ENCODE assay signal across 18 cellular contexts in the genomic region with DNA sequence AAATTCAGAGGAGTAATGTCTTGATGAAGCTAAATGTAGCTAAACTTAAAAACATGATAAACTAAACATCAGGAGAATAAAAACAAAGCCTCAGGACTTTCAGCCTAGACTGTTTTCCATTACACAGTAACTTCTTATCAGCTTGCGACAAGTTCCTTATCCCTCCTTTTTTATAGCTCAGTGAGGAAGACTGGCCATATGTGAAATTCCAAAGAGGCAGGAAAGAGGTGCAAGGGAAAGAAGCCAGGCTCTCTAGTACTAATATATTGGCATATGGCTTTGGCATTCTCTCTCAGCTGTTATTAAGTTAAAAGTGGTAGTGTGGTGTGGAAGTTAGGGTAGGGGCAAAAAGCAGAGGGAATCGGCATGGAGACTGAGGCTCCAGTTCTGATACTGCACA. TPM values are rescaled to one million over a fixed set of nuclear protein-coding genes. Genes with fewer than 3 reads are reported as not detected.
DNase-seq lines count a peak whose midpoint lies in the region; ATAC-seq, FAIRE-seq and TF ChIP-seq lines count a peak whose summit lies in the region.
"Had no signal": no experiment of that assay in that cellular context is flagged by ENCODE, and none has a peak within 500 bp of the region (broad histone marks: within the 10 kb centered on the region; RNA-seq: fewer than 3 reads in every experiment).

No MANE protein-coding gene starts in this region.

- WGBS in GM12878 (ENCODE audit: insufficient coverage, insufficient replicate concordance, low lambda C conversion rate, missing lambda C conversion rate): 95% methylated on average over 2 of the region's 2 CpGs

- intact Hi-C loops in Right ventricle myocardium superior (cut with DNase I) (no loop called here), left cardiac atrium (cut with DNase I) (loop anchor here in 1 of 2 donors (5.0 kb wide), 1 partner anchor 35 kb away; no protein-coding TSS in a partner anchor), GM12878 (cut with micrococcal nuclease; ENCODE audit: unreplicated experiment) (no loop called here), left ventricle myocardium superior (cut with micrococcal nuclease) (no loop called here)

- H3K4me3 ChIP-seq in GM12878: no peak overlapping the region
- H3K4me3 ChIP-seq: GM23338 had no signal

- no peak overlapping the region for H3K9ac ChIP-seq in GM12878 (ENCODE audit: control insufficient read depth, insufficient read depth, low read length)

- H3K4me2 ChIP-seq in GM12878 (ENCODE audit: control insufficient read depth, insufficient read depth): 0 out of 2 replicates have a peak overlapping the region, but pooled peaks have one; percentile 7
- H3K4me2 ChIP-seq: GM23338 had no signal

- no TSS peak for BruUV-seq in GM12878 (replicated peaks; lab: Mats Ljungman, UMichigan)

- no peaks in the 10 kb centered on the region for H3K27me3 ChIP-seq in GM12878 (replicated peaks in 1 of 2; ENCODE audit: control insufficient read depth in 2 of 2, insufficient read depth in 2 of 2, low read length in 1 of 2)

- peaks cover 59% of the 10 kb centered on the region for H3K79me2 ChIP-seq in GM12878 (ENCODE audit: control insufficient read depth, insufficient read depth, low read length)

- RAD21 ChIA-PET in GM12878 (lab: Charles Lee; ENCODE audit: unreplicated experiment): interaction anchor here (1.0 to 6.6 kb wide), 9 partner anchors 8 to 166 kb away, joined by 3 to 147 read pairs (median 4); a partner anchor contains a TSS

- H3K27ac ChIP-seq in GM12878 (ENCODE audit: control insufficient read depth, insufficient read depth): no peak overlapping the region

- in situ Hi-C loops in GM12878 (cut with MboI): no loop called here

- no peak for FAIRE-seq in GM12878 (lab: Jason Lieb, UNC)

- H3K9me3 ChIP-seq in GM12878 (replicated peaks; ENCODE audit: control insufficient read depth, insufficient read depth, low read length): no peaks in the 10 kb centered on the region

- no peak for DNase-seq in Right ventricle myocardium superior
- no peak for DNase-seq in left cardiac atrium
- no peak for DNase-seq in GM12878 (ENCODE audit: low read depth, low spot score)
- DNase-seq in left ventricle myocardium superior: no peak
- no peak for DNase-seq in stimulated activated effector memory CD8-positive, alpha-beta T cell treated with anti-CD3 and anti-CD28 coated beads, Interleukin-12 subunit alpha, Interleukin-12 subunit beta, amount 100 ng/mL, for 72 hours (ENCODE audit: low spot score in 2 of 2)
- no peak for DNase-seq in putamen (ENCODE audit: low spot score)
- DNase-seq in GM19240 (ENCODE audit: insufficient read length, low spot score): no peak
- DNase-seq: ACHN, DMS79, NCI-H1436, NCI-H2081, NCI-H774, PC-3 had no signal

- SMC1A ChIA-PET in GM12878 (lab: Charles Lee; ENCODE audit: uncharacterized antibody, unreplicated experiment): interaction anchor here (0.6 to 14.0 kb wide), 20 partner anchors 8 to 474 kb away, joined by 3 to 329 read pairs (median 4); no protein-coding TSS in a partner anchor

- H4K20me1 ChIP-seq in GM12878 (ENCODE audit: control insufficient read depth, insufficient read depth): no peaks in the 10 kb centered on the region

- H3K36me3 Mint-ChIP-seq in stimulated activated effector memory CD8-positive, alpha-beta T cell treated with anti-CD3 and anti-CD28 coated beads, Interleukin-12 subunit alpha, Interleukin-12 subunit beta, amount 100 ng/mL, for 72 hours: peaks cover 98% of the 10 kb centered on the region

- no peak overlapping the region for H2AFZ ChIP-seq in GM12878 (ENCODE audit: control insufficient read depth, low read depth, low read length)
- H2AFZ ChIP-seq: GM23338 had no signal

- TF ChIP-seq POLR2A in GM12878 (IDR thresholded peaks at IDR 0.05; ENCODE audit: low read depth, low read length): no peak

- POLR2A ChIA-PET in GM12878 (lab: Charles Lee): interaction anchor here (0.9 to 2.2 kb wide), 11 partner anchors 10 to 209 kb away, joined by 3 to 18 read pairs (median 4); a partner anchor contains a TSS

- no peaks in the 10 kb centered on the region for H3K9me3 Mint-ChIP-seq in stimulated activated effector memory CD8-positive, alpha-beta T cell treated with anti-CD3 and anti-CD28 coated beads, Interleukin-12 subunit alpha, Interleukin-12 subunit beta, amount 100 ng/mL, for 72 hours
- H3K9me3 Mint-ChIP-seq: GM23338 had no signal

- peaks cover 2% of the 10 kb centered on the region for H3K4me1 ChIP-seq in GM12878 (ENCODE audit: control insufficient read depth, insufficient read depth, low read length)

- H3K27ac Mint-ChIP-seq in stimulated activated effector memory CD8-positive, alpha-beta T cell treated with anti-CD3 and anti-CD28 coated beads, Interleukin-12 subunit alpha, Interleukin-12 subunit beta, amount 100 ng/mL, for 72 hours: peak overlapping the region; percentile 53
- H3K27ac Mint-ChIP-seq: GM23338 had no signal

- H3K36me3 ChIP-seq in GM12878 (ENCODE audit: control insufficient read depth in 2 of 2, insufficient read depth in 2 of 2, low read length in 1 of 2): peaks cover 3 to 11% of the 10 kb centered on the region in 2 experiments

- no peak for TF ChIP-seq EP300 in GM12878 (IDR thresholded peaks at IDR 0.05; ENCODE audit: borderline replicate concordance in 1 of 2, control insufficient read depth in 1 of 2, low read depth in 2 of 2, low read length in 2 of 2)

- CTCF ChIA-PET in GM12878 (lab: Yijun Ruan, JAX): interaction anchor here (0.7 to 3.3 kb wide), 16 partner anchors 8 to 432 kb away, joined by 3 to 34 read pairs (median 4); a partner anchor contains a TSS

- H3K4me3 Mint-ChIP-seq in stimulated activated effector memory CD8-positive, alpha-beta T cell treated with anti-CD3 and anti-CD28 coated beads, Interleukin-12 subunit alpha, Interleukin-12 subunit beta, amount 100 ng/mL, for 72 hours: no peak overlapping the region
- H3K4me3 Mint-ChIP-seq: GM23338 had no signal

- ATAC-seq in Right ventricle myocardium superior (ENCODE audit: poor library complexity) (peak; percentile 17), left cardiac atrium (no peak), GM12878 (no peak), left ventricle myocardium superior (peak; percentile 40), GM21360 (IDR thresholded peaks at IDR 0.05; ENCODE audit: unreplicated experiment) (no peak)
- ATAC-seq in stimulated activated effector memory CD8-positive, alpha-beta T cell treated with anti-CD3 and anti-CD28 coated beads, Interleukin-12 subunit alpha, Interleukin-12 subunit beta, amount 100 ng/mL, for 72 hours: no peak
- ATAC-seq: GM23338, HCT116, PC-3 had no signal

- TF ChIP-seq CTCF in GM12878 (IDR thresholded peaks at IDR 0.05 in 2 of 3, conservative IDR thresholded peaks at IDR 0.05 in 1 of 3; ENCODE audit: control insufficient read depth in 2 of 3, extremely low read depth in 1 of 3, insufficient read depth in 1 of 3, low read depth in 3 of 3, low read length in 3 of 3): no peak

- TF ChIP-seq RAD21 in GM12878 (IDR thresholded peaks at IDR 0.05; ENCODE audit: insufficient read depth, low read depth, low read length): no peak

- H3K4me1 Mint-ChIP-seq in stimulated activated effector memory CD8-positive, alpha-beta T cell treated with anti-CD3 and anti-CD28 coated beads, Interleukin-12 subunit alpha, Interleukin-12 subunit beta, amount 100 ng/mL, for 72 hours: peaks cover 26% of the 10 kb centered on the region

RNA-seq across cellular contexts. Expression of a gene that starts 4.4 kb away (rescaled TPM):
- 168 TPM for total RNA-seq in Right ventricle myocardium superior
- 100 to 1,000 TPM; 101 to 120 TPM for total RNA-seq in left cardiac atrium
- 60.0 and 72.5 TPM in 2 replicates for total RNA-seq in GM12878 (2013; cell fraction: nucleolus; rRNA removed)
- total RNA-seq in GM12878 (2014; rRNA removed): 150 and 153 TPM in 2 replicates
- total RNA-seq in GM12878 (2014; rRNA removed; fragmentation: Illumina TruSeq; extraction: Trizol): 191 and 199 TPM in 2 replicates
- total RNA-seq in GM12878 (2021): 111 and 113 TPM in 2 replicates
- 48.3 TPM for polyA plus RNA-seq in GM12878 (2011; ENCODE audit: low read depth)
- 112 and 123 TPM in 2 replicates for polyA plus RNA-seq in GM12878 (2011; rRNA removed)
- polyA plus RNA-seq in GM12878 (2011; cell fraction: cytosol; rRNA removed): 77.3 and 110 TPM in 2 replicates
- 69.0 and 81.2 TPM in 2 replicates for polyA plus RNA-seq in GM12878 (2011; cell fraction: nucleus; rRNA removed)
- polyA plus RNA-seq in GM12878 (2012): 164 and 185 TPM in 2 replicates
- polyA plus RNA-seq in GM12878 (2014; fragmentation: Illumina TruSeq; extraction: Trizol): 53.8 and 115 TPM in 2 replicates
- 100 to 1,000 TPM; 615 to 717 TPM for polyA plus RNA-seq in GM12878 (2014; fragmentation: Nextera tagmentation; extraction: Ambion mirVana)
- polyA plus RNA-seq in GM12878 (2014; rRNA removed): 288 and 295 TPM in 2 replicates
- 100 to 1,000 TPM; 370 to 376 TPM for polyA plus RNA-seq in GM12878 (2016; fragmentation: Nextera tagmentation; extraction: Ambion mirVana)
- 37.5 and 48.8 TPM in 2 replicates for polyA minus RNA-seq in GM12878 (2011; rRNA and poly(A)+ RNA removed)
- 24.5 and 25.1 TPM in 2 replicates for polyA minus RNA-seq in GM12878 (2011; cell fraction: cytosol; rRNA and poly(A)+ RNA removed)
- polyA minus RNA-seq in GM12878 (2011; cell fraction: nucleus; rRNA and poly(A)+ RNA removed): 66.6 and 89.7 TPM in 2 replicates
- 177 TPM for total RNA-seq in left ventricle myocardium superior

RNA-seq across cellular contexts. Expression of a gene that starts 12.4 kb away (rescaled TPM):
- total RNA-seq in Right ventricle myocardium superior (538 TPM), left cardiac atrium (100 to 1,000 TPM; 383 to 677 TPM), GM12878 (2014; rRNA removed) (3.4 and 3.9 TPM in 2 replicates), GM12878 (2014; rRNA removed; fragmentation: Illumina TruSeq; extraction: Trizol) (2.7 and 7.5 TPM in 2 replicates), GM12878 (2021) (3.5 and 3.9 TPM in 2 replicates), left ventricle myocardium superior (586 TPM)
- total RNA-seq in GM12878 (2013; cell fraction: nucleolus; rRNA removed): 18.9 and 20.7 TPM in 2 replicates
- 2.5 TPM for polyA plus RNA-seq in GM12878 (2011; ENCODE audit: low read depth)
- polyA plus RNA-seq in GM12878 (2011; rRNA removed) (8.6 and 12.7 TPM in 2 replicates), GM12878 (2014; fragmentation: Illumina TruSeq; extraction: Trizol) (2.6 and 3.6 TPM in 2 replicates), GM12878 (2014; fragmentation: Nextera tagmentation; extraction: Ambion mirVana) (1 to 10 TPM; 3.5 to 5.3 TPM), GM12878 (2014; rRNA removed) (3.8 and 6.1 TPM in 2 replicates), GM12878 (2016; fragmentation: Nextera tagmentation; extraction: Ambion mirVana) (1 to 10 TPM; 1.8 to 4.0 TPM)
- 9.5 and 9.8 TPM in 2 replicates for polyA plus RNA-seq in GM12878 (2011; cell fraction: cytosol; rRNA removed)
- 41.3 and 48.9 TPM in 2 replicates for polyA plus RNA-seq in GM12878 (2011; cell fraction: nucleus; rRNA removed)
- polyA plus RNA-seq in GM12878 (2012): 3.0 and 4.2 TPM in 2 replicates
- polyA minus RNA-seq in GM12878 (2011; rRNA and poly(A)+ RNA removed): 12.9 and 16.1 TPM in 2 replicates
- 0.83 and 0.94 TPM in 2 replicates for polyA minus RNA-seq in GM12878 (2011; cell fraction: cytosol; rRNA and poly(A)+ RNA removed)
- polyA minus RNA-seq in GM12878 (2011; cell fraction: nucleus; rRNA and poly(A)+ RNA removed): 10.8 and 19.9 TPM in 2 replicates
- total RNA-seq: GM23338, NCI-H460 had no signal

RNA-seq across cellular contexts. Expression of a gene that starts 30.0 kb away (rescaled TPM):
- total RNA-seq in Right ventricle myocardium superior: 0.75 TPM
- under 1 TPM; 0.58 to 0.91 TPM for total RNA-seq in left cardiac atrium
- 0.81 and 2.5 TPM in 2 replicates for total RNA-seq in GM12878 (2013; cell fraction: nucleolus; rRNA removed)
- total RNA-seq in GM12878 (2014; rRNA removed): 0.56 and 0.76 TPM in 2 replicates
- 0.54 and 0.69 TPM in 2 replicates for total RNA-seq in GM12878 (2014; rRNA removed; fragmentation: Illumina TruSeq; extraction: Trizol)
- 0.80 and 1.3 TPM in 2 replicates for total RNA-seq in GM12878 (2021)
- 0.08 TPM for polyA plus RNA-seq in GM12878 (2011; ENCODE audit: low read depth)
- 1.2 and 1.4 TPM in 2 replicates for polyA plus RNA-seq in GM12878 (2011; rRNA removed)
- 0.21 and 0.57 TPM in 2 replicates for polyA plus RNA-seq in GM12878 (2011; cell fraction: cytosol; rRNA removed)
- 1.6 and 3.0 TPM in 2 replicates for polyA plus RNA-seq in GM12878 (2011; cell fraction: nucleus; rRNA removed)
- 0.29 and 0.38 TPM in 2 replicates for polyA plus RNA-seq in GM12878 (2012)
- 1.5 and 2.7 TPM in 2 replicates for polyA plus RNA-seq in GM12878 (2014; fragmentation: Illumina TruSeq; extraction: Trizol)
- polyA plus RNA-seq in GM12878 (2014; fragmentation: Nextera tagmentation; extraction: Ambion mirVana): under 1 TPM; 0.03 to 0.22 TPM
- 2.2 TPM in 2 replicates for polyA plus RNA-seq in GM12878 (2014; rRNA removed)
- 1 to 10 TPM in 1 of 2 experiments, under 1 TPM in 1; 0.68 to 1.2 TPM for polyA plus RNA-seq in GM12878 (2016; fragmentation: Nextera tagmentation; extraction: Ambion mirVana)
- polyA minus RNA-seq in GM12878 (2011; rRNA and poly(A)+ RNA removed): 0.21 and 0.66 TPM in 2 replicates
- polyA minus RNA-seq in GM12878 (2011; cell fraction: cytosol; rRNA and poly(A)+ RNA removed): not detected in 2 replicates
- 0.48 and 0.73 TPM in 2 replicates for polyA minus RNA-seq in GM12878 (2011; cell fraction: nucleus; rRNA and poly(A)+ RNA removed)
- 0.45 TPM for total RNA-seq in left ventricle myocardium superior
- total RNA-seq: NCI-H460, SK-MEL-5 had no signal

Comparison
In these comparisons a context has a peak if more than half of its experiments do, and no peak if none do; other contexts are left out.
1. ATAC-seq: peak in Right ventricle myocardium superior (single experiment) and left ventricle myocardium superior (single experiment); none in left cardiac atrium (0 of 2), GM12878 (single experiment), stimulated activated effector memory CD8-positive, alpha-beta T cell treated with anti-CD3 and anti-CD28 coated beads, Interleukin-12 subunit alpha, Interleukin-12 subunit beta, amount 100 ng/mL, for 72 hours (single experiment) and GM21360 (single experiment).
2. RNA of a gene that starts 12.4 kb away (total RNA-seq): 383 to 677 TPM in left cardiac atrium, 586 TPM in left ventricle myocardium superior (single experiment) and 538 TPM in Right ventricle myocardium superior (single experiment); 2.7 to 20.7 TPM in GM12878; every median in the first group is over 10 times any median in the second.